17 cellular contexts compared by ENCODE assay signal in the genomic region with DNA sequence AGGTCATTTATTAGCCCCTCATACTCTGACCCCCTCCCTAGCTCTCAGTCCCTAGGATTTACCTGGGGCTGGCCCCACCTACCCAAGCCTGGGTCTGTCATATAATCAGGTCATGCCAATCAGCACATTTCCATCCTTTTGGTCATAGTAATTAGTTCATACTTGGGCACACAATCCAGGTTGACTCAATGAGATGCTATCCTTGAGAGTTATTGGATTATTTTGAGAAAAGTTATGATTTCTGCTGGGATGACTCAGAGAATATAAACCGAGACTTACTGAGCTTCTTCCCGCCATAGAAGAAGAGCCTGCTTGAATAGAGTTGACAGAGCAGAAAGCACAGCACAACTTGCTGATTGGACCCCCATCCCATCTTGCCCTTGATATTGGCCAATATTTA.
"Had no signal": no experiment of that assay in that cellular context is flagged by ENCODE, and none has a peak within 500 bp of the region (broad histone marks: within the 10 kb centered on the region; RNA-seq: fewer than 3 reads in every experiment).

No MANE protein-coding gene starts in this region.

- H3K4me1 ChIP-seq: gastrocnemius medialis, right lobe of liver, testis, upper lobe of left lung had no signal

- H3K27ac ChIP-seq: brain microvascular endothelial cell, gastrocnemius medialis, heart right ventricle, right lobe of liver, testis, upper lobe of left lung had no signal

- H3K9me3 ChIP-seq: gastrocnemius medialis, heart right ventricle, right lobe of liver, testis, upper lobe of left lung had no signal

- DNase-seq: activated CD4-positive, alpha-beta memory T cell treated with anti-CD3 and anti-CD28 coated beads, Interleukin-2, amount 10 ng/mL, durations not matched to agents 7 days and 5 days; activated CD4-positive, alpha-beta T cell treated with anti-CD3 and anti-CD28 coated beads for 36 hours; activated gamma-delta T cell; activated T-cell treated with anti-CD3 and anti-CD28 coated beads, Interleukin-2, amount 50 U/mL, for 72 hours; brain microvascular endothelial cell; cerebellar nuclear complex; effector memory CD4-positive, alpha-beta T cell; gastrocnemius medialis; heart right ventricle; nephron progenitor cell; occipital lobe; right lobe of liver; stimulated activated CD4-positive, alpha-beta T cell treated with anti-CD3 and anti-CD28 coated beads, Interleukin-1b, Interleukin-23, amount 100 ng/mL, for 48 hours; stimulated activated naive CD8-positive, alpha-beta T cell treated with anti-CD3 and anti-CD28 coated beads, Interleukin-15, amount 100 ng/mL, for 72 hours; testis; upper lobe of left lung had no signal

- H3K36me3 ChIP-seq: brain microvascular endothelial cell, gastrocnemius medialis, heart right ventricle, right lobe of liver, upper lobe of left lung had no signal

- H3K27me3 ChIP-seq: brain microvascular endothelial cell, gastrocnemius medialis, heart right ventricle, right lobe of liver, testis, upper lobe of left lung had no signal

- H3K4me3 ChIP-seq: gastrocnemius medialis, heart right ventricle, right lobe of liver, testis, upper lobe of left lung had no signal

- ATAC-seq: activated CD4-positive, alpha-beta T cell treated with anti-CD3 and anti-CD28 coated beads for 36 hours; activated naive CD4-positive, alpha-beta T cell treated with anti-CD3 and anti-CD28 coated beads, Interleukin-2, amount 50 U/mL, for 72 hours; activated T-cell treated with anti-CD3 and anti-CD28 coated beads, Interleukin-2, amount 50 U/mL, for 72 hours; gastrocnemius medialis; heart right ventricle; right lobe of liver; stimulated activated naive CD8-positive, alpha-beta T cell treated with anti-CD3 and anti-CD28 coated beads, Interleukin-15, amount 100 ng/mL, for 72 hours had no signal
